In the genomic region with DNA sequence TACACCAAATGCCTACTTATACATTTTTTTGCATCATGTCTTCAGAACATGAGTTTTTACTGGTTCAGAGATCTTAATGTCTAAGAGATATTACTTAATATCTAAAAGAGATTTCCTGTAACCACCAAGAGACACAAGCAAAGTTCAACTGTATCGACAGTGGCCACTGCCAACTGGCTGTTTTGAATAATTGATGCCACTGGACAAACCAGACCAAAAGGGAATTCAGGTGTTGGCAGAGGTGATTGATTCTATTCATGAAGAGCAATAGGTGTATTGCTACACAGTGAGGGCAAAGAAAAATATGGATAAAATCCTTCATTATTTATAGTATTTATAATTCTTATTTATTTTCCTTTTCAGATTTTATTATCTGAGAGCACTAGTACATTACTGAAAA, we compare ENCODE assay signal across 31 cellular contexts. TPM values are rescaled to one million over a fixed set of nuclear protein-coding genes. Genes with fewer than 3 reads are reported as not detected.
A peak's percentile ranks its signal among the peaks of the same experiment; 100 is the strongest.
DNase-seq lines count a peak whose midpoint lies in the region; ATAC-seq, FAIRE-seq and TF ChIP-seq lines count a peak whose summit lies in the region.
"Had no signal": no experiment of that assay in that cellular context is flagged by ENCODE, and none has a peak within 500 bp of the region (broad histone marks: within the 10 kb centered on the region; RNA-seq: fewer than 3 reads in every experiment).

No MANE protein-coding gene starts in this region.

- no peak overlapping the region for H3K4me3 ChIP-seq in right lobe of liver
- no peak overlapping the region for H3K4me3 ChIP-seq in HepG2 (replicated peaks in 1 of 3; ENCODE audit: insufficient read depth in 1 of 3, low read depth in 2 of 3, low read length in 3 of 3)
- H3K4me3 ChIP-seq: A549; BLaER1; BLaER1 treated with 17β-estradiol and CSF1 and Interleukin-3, amounts not matched to agents 10 nM and 100 nM had no signal

- no TSS peak for BruUV-seq in HepG2 (replicated peaks; lab: Mats Ljungman, UMichigan)

- WGBS in right lobe of liver (ENCODE audit: insufficient coverage, low coverage, low lambda C conversion rate, missing lambda C conversion rate) = 11% methylated on average over 1 of the region's 1 CpG
- WGBS in HepG2 (ENCODE audit: low lambda C conversion rate) = 96% methylated on average over 1 of the region's 1 CpG

- H3K79me2 ChIP-seq in HepG2 (ENCODE audit: insufficient read depth, low read length) = no peaks in the 10 kb centered on the region

- H4K20me1 ChIP-seq in HepG2 (ENCODE audit: insufficient read depth, low read length) = no peaks in the 10 kb centered on the region
- H4K20me1 ChIP-seq: BLaER1; BLaER1 treated with 17β-estradiol and CSF1 and Interleukin-3, amounts not matched to agents 10 nM and 100 nM had no signal

- no peaks in the 10 kb centered on the region for H3K36me3 ChIP-seq in right lobe of liver
- no peaks in the 10 kb centered on the region for H3K36me3 ChIP-seq in HepG2 (replicated peaks in 1 of 2; ENCODE audit: control insufficient read depth in 1 of 2, insufficient read depth in 2 of 2, low read length in 2 of 2)
- H3K36me3 ChIP-seq: BE2C; BLaER1; BLaER1 treated with 17β-estradiol and CSF1 and Interleukin-3, amounts not matched to agents 10 nM and 100 nM had no signal

- no peak for FAIRE-seq in HepG2 (lab: Jason Lieb, UNC)
- FAIRE-seq: A204.1, A549, D721Med had no signal

- no peaks in the 10 kb centered on the region for H3K27me3 ChIP-seq in right lobe of liver
- H3K27me3 ChIP-seq in HepG2 (ENCODE audit: control insufficient read depth in 1 of 2, insufficient read depth in 2 of 2, low read length in 2 of 2) = no peaks in the 10 kb centered on the region
- H3K27me3 ChIP-seq: BE2C; BLaER1; BLaER1 treated with 17β-estradiol and CSF1 and Interleukin-3, amounts not matched to agents 10 nM and 100 nM had no signal

- CTCF ChIA-PET in HepG2 (lab: Yijun Ruan, JAX; ENCODE audit: low intra/inter-chr PET ratio, low total read pairs) = no interaction called here

- H3K9me3 ChIP-seq in right lobe of liver = no peaks in the 10 kb centered on the region
- H3K9me3 ChIP-seq in HepG2 (ENCODE audit: low read length) = no peaks in the 10 kb centered on the region; the same call in 1 of the 2 replicates
- H3K9me3 ChIP-seq: BE2C, Caco-2 had no signal

- H3K27ac ChIP-seq in right lobe of liver (no peak overlapping the region), HepG2 (ENCODE audit: extremely low read length, insufficient read depth, low read length) (no peak overlapping the region)
- H3K27ac ChIP-seq: 22Rv1; A549; BLaER1; BLaER1 treated with 17β-estradiol and CSF1 and Interleukin-3, amounts not matched to agents 10 nM and 100 nM; C4-2B had no signal

- peaks cover 0 to 6% (median 2%) of the 10 kb centered on the region in 4 donors for H3K4me1 ChIP-seq in right lobe of liver
- H3K4me1 ChIP-seq in HepG2 (ENCODE audit: insufficient read depth, low read length) = peaks cover 21% of the 10 kb centered on the region
- H3K4me1 ChIP-seq: A549, BE2C, BLaER1, Caco-2 had no signal

- TF ChIP-seq CTCF in right lobe of liver (IDR thresholded peaks at IDR 0.05) (no peak), HepG2 (CRISPR knock-in tag; IDR thresholded peaks at IDR 0.05) (no peak)

- in situ Hi-C loops in HepG2 (cut with HindIII; ENCODE audit: extremely low pct_ligation_motif_present, low pct_unique_long_range_greater_than_20kb) = loop anchor here (10.0 to 25.0 kb wide), 2 partner anchors 338 to 820 kb away; no protein-coding TSS in a partner anchor

- TF ChIP-seq POLR2A in right lobe of liver (IDR thresholded peaks at IDR 0.05) (no peak), HepG2 (IDR thresholded peaks at IDR 0.05; ENCODE audit: insufficient read depth in 1 of 2, low read depth in 2 of 2, low read length in 2 of 2) (no peak)

- H3K9ac ChIP-seq in HepG2 (ENCODE audit: insufficient read depth, low read depth, low read length) = no peak overlapping the region
- H3K9ac ChIP-seq: BLaER1; BLaER1 treated with 17β-estradiol and CSF1 and Interleukin-3, amounts not matched to agents 10 nM and 100 nM had no signal

- H3K4me2 ChIP-seq in HepG2 (ENCODE audit: low read depth, low read length) = no peak overlapping the region
- H3K4me2 ChIP-seq: A549; BLaER1; BLaER1 treated with 17β-estradiol and CSF1 and Interleukin-3, amounts not matched to agents 10 nM and 100 nM had no signal

- TF ChIP-seq EP300 in HepG2 (IDR thresholded peaks at IDR 0.05; ENCODE audit: low read depth in 2 of 2, low read length in 2 of 2) (no peak), HepG2 (CRISPR knock-in tag; IDR thresholded peaks at IDR 0.05; ENCODE audit: borderline replicate concordance) (no peak)

- no peak overlapping the region for H2AFZ ChIP-seq in HepG2 (ENCODE audit: low read length)

- no peak for TF ChIP-seq RAD21 in HepG2 (CRISPR knock-in tag; IDR thresholded peaks at IDR 0.05)

- intact Hi-C loops in right lobe of liver (cut with DNase I) = no loop called here
- intact Hi-C loops in HepG2 (cut with micrococcal nuclease; ENCODE audit: unreplicated experiment) = no loop called here

- ATAC-seq in right lobe of liver (peak in 3 of 4 donors; percentile 39 to 51 (median 48)), HepG2 (no peak), left lobe of liver (peak; percentile 60)
- ATAC-seq: A549; CD8-positive, alpha-beta T cell had no signal

- POLR2A ChIA-PET in HepG2 (lab: Yijun Ruan, JAX) = no interaction called here

- DNase-seq in right lobe of liver (no peak), HepG2 (ENCODE audit: low spot score) (no peak), left lobe of liver (ENCODE audit: low spot score) (no peak), HuH-7.5 (ENCODE audit: low spot score) (no peak)
- DNase-seq: 8988T; ACHN; AML-193; BE2C; C1 segment of cervical spinal cord; Caco-2; Calu3; CD4-positive, alpha-beta memory T cell; CD4-positive, alpha-beta T cell; CD4-positive, CD25-positive, alpha-beta regulatory T cell; CD8-positive, alpha-beta memory T cell; CD8-positive, alpha-beta T cell; COR-L47; DMS 273 treated with DMSO at 0.1 percent for 48 hours; DMS153; DMS53; DMS79; DMS79 treated with DMSO at 0.1 percent for 48 hours; DND-41; EL had no signal

TF ChIP-seq in HepG2, 621 proteins besides CTCF, POLR2A, EP300 and RAD21 (continues in another document):
- TF ChIP-seq KLF11 (CRISPR knock-in tag; IDR thresholded peaks at IDR 0.05) = no peak
- no peak for TF ChIP-seq TBX2 (CRISPR knock-in tag; IDR thresholded peaks at IDR 0.05; ENCODE audit: borderline replicate concordance)
- no peak for TF ChIP-seq TAF15 (IDR thresholded peaks at IDR 0.05; ENCODE audit: low read depth, low read length, poor library complexity, severe bottlenecking)
- TF ChIP-seq, protein P1, sequence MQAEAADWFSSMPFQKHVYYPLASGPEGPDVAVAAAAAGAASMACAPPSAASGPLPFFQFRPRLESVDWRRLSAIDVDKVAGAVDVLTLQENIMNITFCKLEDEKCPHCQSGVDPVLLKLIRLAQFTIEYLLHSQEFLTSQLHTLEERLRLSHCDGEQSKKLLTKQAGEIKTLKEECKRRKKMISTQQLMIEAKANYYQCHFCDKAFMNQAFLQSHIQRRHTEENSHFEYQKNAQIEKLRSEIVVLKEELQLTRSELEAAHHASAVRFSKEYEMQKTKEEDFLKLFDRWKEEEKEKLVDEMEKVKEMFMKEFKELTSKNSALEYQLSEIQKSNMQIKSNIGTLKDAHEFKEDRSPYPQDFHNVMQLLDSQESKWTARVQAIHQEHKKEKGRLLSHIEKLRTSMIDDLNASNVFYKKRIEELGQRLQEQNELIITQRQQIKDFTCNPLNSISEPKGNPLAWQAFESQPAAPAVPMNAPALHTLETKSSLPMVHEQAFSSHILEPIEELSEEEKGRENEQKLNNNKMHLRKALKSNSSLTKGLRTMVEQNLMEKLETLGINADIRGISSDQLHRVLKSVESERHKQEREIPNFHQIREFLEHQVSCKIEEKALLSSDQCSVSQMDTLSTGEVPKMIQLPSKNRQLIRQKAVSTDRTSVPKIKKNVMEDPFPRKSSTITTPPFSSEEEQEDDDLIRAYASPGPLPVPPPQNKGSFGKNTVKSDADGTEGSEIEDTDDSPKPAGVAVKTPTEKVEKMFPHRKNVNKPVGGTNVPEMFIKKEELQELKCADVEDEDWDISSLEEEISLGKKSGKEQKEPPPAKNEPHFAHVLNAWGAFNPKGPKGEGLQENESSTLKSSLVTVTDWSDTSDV (CRISPR knock-in tag; IDR thresholded peaks at IDR 0.05) = no peak
- TF ChIP-seq CCAR2 (optimal IDR thresholded peaks at IDR 0.05; ENCODE audit: low read depth, low read length) = no peak
- no peak for TF ChIP-seq ZSCAN31 (CRISPR knock-in tag; IDR thresholded peaks at IDR 0.05; ENCODE audit: low read depth)

RNA-seq across cellular contexts. Expression of a gene that starts 58.5 kb away (rescaled TPM):
- total RNA-seq in right lobe of liver = 10 to 100 TPM; 25.1 to 34.0 (median 28.1) TPM
- total RNA-seq in HepG2 (2016; rRNA removed; fragmentation: Illumina TruSeq; extraction: Trizol) = 61.1 and 97.9 TPM in 2 replicates
- total RNA-seq in HepG2 (2016; cell fraction: cytosol; rRNA removed; fragmentation: Illumina TruSeq; extraction: Trizol; ENCODE audit: low read depth) = 16.1 and 17.5 TPM in 2 replicates
- total RNA-seq in HepG2 (2016; cell fraction: insoluble cytoplasmic fraction; rRNA removed; fragmentation: Illumina TruSeq; extraction: Trizol) = 56.4 and 90.8 TPM in 2 replicates
- 33.0 and 35.8 TPM in 2 replicates for total RNA-seq in HepG2 (2016; cell fraction: membrane; rRNA removed; fragmentation: Illumina TruSeq; extraction: Trizol)
- 70.8 and 73.9 TPM in 2 replicates for total RNA-seq in HepG2 (2016; cell fraction: nucleus; rRNA removed; fragmentation: Illumina TruSeq; extraction: Trizol)
- 48.9 and 55.7 TPM in 2 replicates for polyA plus RNA-seq in HepG2 (2011; rRNA removed)
- polyA plus RNA-seq in HepG2 (2011; cell fraction: cytosol; rRNA removed) = 30.1 and 39.4 TPM in 2 replicates
- polyA plus RNA-seq in HepG2 (2011; cell fraction: nucleus; rRNA removed) = 39.5 and 42.6 TPM in 2 replicates
- 32.6 and 35.4 TPM in 2 replicates for polyA plus RNA-seq in HepG2 (2012)
- 2.2 and 2.6 TPM in 2 replicates for polyA plus RNA-seq in HepG2 (2016; cell fraction: cytosol; fragmentation: Illumina TruSeq; extraction: Trizol; ENCODE audit: low read depth)
- 64.3 and 64.9 TPM in 2 replicates for polyA plus RNA-seq in HepG2 (2016; cell fraction: insoluble cytoplasmic fraction; fragmentation: Illumina TruSeq; extraction: Trizol; ENCODE audit: low read depth)
- 7.9 and 9.7 TPM in 2 replicates for polyA plus RNA-seq in HepG2 (2016; cell fraction: membrane; fragmentation: Illumina TruSeq; extraction: Trizol; ENCODE audit: low read depth)
- 49.4 and 51.3 TPM in 2 replicates for polyA plus RNA-seq in HepG2 (2016; cell fraction: nucleus; fragmentation: Illumina TruSeq; extraction: Trizol; ENCODE audit: insufficient read depth, low read depth)
- polyA minus RNA-seq in HepG2 (2011; rRNA and poly(A)+ RNA removed; ENCODE audit: low replicate concordance) = 82.8 and 91.1 TPM in 2 replicates
- polyA minus RNA-seq in HepG2 (2011; cell fraction: cytosol; rRNA and poly(A)+ RNA removed) = 62.0 and 69.7 TPM in 2 replicates
- 141 and 147 TPM in 2 replicates for polyA minus RNA-seq in HepG2 (2011; cell fraction: nucleus; rRNA and poly(A)+ RNA removed)
- total RNA-seq in left lobe of liver = 23.9 TPM
